In the genomic region with DNA sequence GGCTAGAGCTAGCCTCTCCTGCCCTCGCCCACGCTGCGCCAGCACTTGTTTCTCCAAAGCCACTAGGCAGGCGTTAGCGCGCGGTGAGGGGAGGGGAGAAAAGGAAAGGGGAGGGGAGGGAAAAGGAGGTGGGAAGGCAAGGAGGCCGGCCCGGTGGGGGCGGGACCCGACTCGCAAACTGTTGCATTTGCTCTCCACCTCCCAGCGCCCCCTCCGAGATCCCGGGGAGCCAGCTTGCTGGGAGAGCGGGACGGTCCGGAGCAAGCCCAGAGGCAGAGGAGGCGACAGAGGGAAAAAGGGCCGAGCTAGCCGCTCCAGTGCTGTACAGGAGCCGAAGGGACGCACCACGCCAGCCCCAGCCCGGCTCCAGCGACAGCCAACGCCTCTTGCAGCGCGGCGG, we compare ENCODE assay signal across 9 cellular contexts. TPM values are rescaled to one million over a fixed set of nuclear protein-coding genes. Genes with fewer than 3 reads are reported as not detected.
A peak's percentile ranks its signal among the peaks of the same experiment; 100 is the strongest.
DNase-seq lines count a peak whose midpoint lies in the region; ATAC-seq and TF ChIP-seq lines count a peak whose summit lies in the region.
"Had no signal": no experiment of that assay in that cellular context is flagged by ENCODE, and none has a peak within 500 bp of the region (broad histone marks: within the 10 kb centered on the region; RNA-seq: fewer than 3 reads in every experiment).

A gene with protein sequence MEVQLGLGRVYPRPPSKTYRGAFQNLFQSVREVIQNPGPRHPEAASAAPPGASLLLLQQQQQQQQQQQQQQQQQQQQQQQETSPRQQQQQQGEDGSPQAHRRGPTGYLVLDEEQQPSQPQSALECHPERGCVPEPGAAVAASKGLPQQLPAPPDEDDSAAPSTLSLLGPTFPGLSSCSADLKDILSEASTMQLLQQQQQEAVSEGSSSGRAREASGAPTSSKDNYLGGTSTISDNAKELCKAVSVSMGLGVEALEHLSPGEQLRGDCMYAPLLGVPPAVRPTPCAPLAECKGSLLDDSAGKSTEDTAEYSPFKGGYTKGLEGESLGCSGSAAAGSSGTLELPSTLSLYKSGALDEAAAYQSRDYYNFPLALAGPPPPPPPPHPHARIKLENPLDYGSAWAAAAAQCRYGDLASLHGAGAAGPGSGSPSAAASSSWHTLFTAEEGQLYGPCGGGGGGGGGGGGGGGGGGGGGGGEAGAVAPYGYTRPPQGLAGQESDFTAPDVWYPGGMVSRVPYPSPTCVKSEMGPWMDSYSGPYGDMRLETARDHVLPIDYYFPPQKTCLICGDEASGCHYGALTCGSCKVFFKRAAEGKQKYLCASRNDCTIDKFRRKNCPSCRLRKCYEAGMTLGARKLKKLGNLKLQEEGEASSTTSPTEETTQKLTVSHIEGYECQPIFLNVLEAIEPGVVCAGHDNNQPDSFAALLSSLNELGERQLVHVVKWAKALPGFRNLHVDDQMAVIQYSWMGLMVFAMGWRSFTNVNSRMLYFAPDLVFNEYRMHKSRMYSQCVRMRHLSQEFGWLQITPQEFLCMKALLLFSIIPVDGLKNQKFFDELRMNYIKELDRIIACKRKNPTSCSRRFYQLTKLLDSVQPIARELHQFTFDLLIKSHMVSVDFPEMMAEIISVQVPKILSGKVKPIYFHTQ (plus strand): TSS at position 204 of the 400 bp plus-strand sequence. CDS start 1,126 bp downstream, outside the sequence.

- POLR2A ChIA-PET in CD8-positive, alpha-beta T cell (lab: Charles Lee): no interaction called here

- intact Hi-C loops in CD8-positive, alpha-beta T cell (cut with DNase I, micrococcal nuclease): no loop called here

- no peaks in the 10 kb centered on the region for H3K27me3 ChIP-seq in CD8-positive, alpha-beta T cell (ENCODE audit: insufficient read depth, low read length)

- no peak within 1 kb of the TSS for H3K9ac ChIP-seq in SK-N-MC (ENCODE audit: insufficient read length)

- H3K27me3 Mint-ChIP-seq in CD8-positive, alpha-beta T cell (ENCODE audit: low read depth): peaks cover 18% of the 10 kb centered on the region

- H3K27ac Mint-ChIP-seq in CD8-positive, alpha-beta T cell: no peak within 1 kb of the TSS

- ATAC-seq in CD8-positive, alpha-beta T cell: no peak
- ATAC-seq in omental fat pad (ENCODE audit: low FRiP score): peak; percentile 74

- H3K4me1 Mint-ChIP-seq in CD8-positive, alpha-beta T cell (ENCODE audit: low read depth): no peaks in the 10 kb centered on the region

- H3K27ac ChIP-seq in CD8-positive, alpha-beta T cell (ENCODE audit: low read depth, low read length): no peak within 1 kb of the TSS
- no peak within 1 kb of the TSS for H3K27ac ChIP-seq in SK-N-MC
- H3K27ac ChIP-seq: epithelial cell of prostate had no signal

- CTCF ChIA-PET in CD8-positive, alpha-beta T cell (lab: Charles Lee): no interaction called here

- H3K9me3 ChIP-seq in CD8-positive, alpha-beta T cell (ENCODE audit: low read length): no peaks in the 10 kb centered on the region
- H3K9me3 ChIP-seq in SK-N-MC (ENCODE audit: low read depth, low read length): no peaks in the 10 kb centered on the region

- no peak for DNase-seq in CD8-positive, alpha-beta T cell
- DNase-seq in SK-N-MC (ENCODE audit: low read depth, low spot score) (no peak), globus pallidus (ENCODE audit: low spot score) (peak; percentile 9), omental fat pad (ENCODE audit: low spot score) (no peak), KG1 (lab: John Stamatoyannopoulos, UW) (no peak), G401 (ENCODE audit: low spot score) (no peak), NCI-H2196 (lab: John Stamatoyannopoulos, UW; ENCODE audit: unreplicated experiment) (no peak), activated T-cell treated with anti-CD3 and anti-CD28 coated beads for 4 hours (no peak)

- in situ Hi-C loops in G401 (cut with HindIII; ENCODE audit: low sequenced_read_pairs): no loop called here

- no peaks in the 10 kb centered on the region for H3K36me3 ChIP-seq in CD8-positive, alpha-beta T cell (ENCODE audit: insufficient read depth, low read length)
- no peaks in the 10 kb centered on the region for H3K36me3 ChIP-seq in SK-N-MC (ENCODE audit: insufficient read depth, low read length)

- no peaks in the 10 kb centered on the region for H3K36me3 Mint-ChIP-seq in CD8-positive, alpha-beta T cell

- no peaks in the 10 kb centered on the region for H3K4me1 ChIP-seq in CD8-positive, alpha-beta T cell (ENCODE audit: insufficient read depth, low read length)

- peaks cover 2% of the 10 kb centered on the region for H3K9me3 Mint-ChIP-seq in CD8-positive, alpha-beta T cell

- TF ChIP-seq CTCF in CD8-positive, alpha-beta T cell (IDR thresholded peaks at IDR 0.05): no peak
- TF ChIP-seq CTCF in omental fat pad (IDR thresholded peaks at IDR 0.05): no peak

- no peak within 1 kb of the TSS for H3K4me3 ChIP-seq in CD8-positive, alpha-beta T cell (ENCODE audit: low read depth, low read length)
- peak within 1 kb of the TSS; percentile 81 for H3K4me3 ChIP-seq in SK-N-MC

- peak within 1 kb of the TSS; percentile 35 for H3K4me3 Mint-ChIP-seq in CD8-positive, alpha-beta T cell

RNA-seq across cellular contexts. Expression of the gene that starts here (rescaled TPM):
- total RNA-seq in CD8-positive, alpha-beta T cell: not detected
- total RNA-seq in omental fat pad: 10 to 100 TPM in 3 of 4 donors, 1 to 10 TPM in 1; 8.0 to 22.2 (median 14.6) TPM
- not detected in 2 replicates for total RNA-seq in G401 (2014; rRNA removed; shearing (Covaris generic))
